1 cellular context compared by ENCODE assay signal in the genomic region with DNA sequence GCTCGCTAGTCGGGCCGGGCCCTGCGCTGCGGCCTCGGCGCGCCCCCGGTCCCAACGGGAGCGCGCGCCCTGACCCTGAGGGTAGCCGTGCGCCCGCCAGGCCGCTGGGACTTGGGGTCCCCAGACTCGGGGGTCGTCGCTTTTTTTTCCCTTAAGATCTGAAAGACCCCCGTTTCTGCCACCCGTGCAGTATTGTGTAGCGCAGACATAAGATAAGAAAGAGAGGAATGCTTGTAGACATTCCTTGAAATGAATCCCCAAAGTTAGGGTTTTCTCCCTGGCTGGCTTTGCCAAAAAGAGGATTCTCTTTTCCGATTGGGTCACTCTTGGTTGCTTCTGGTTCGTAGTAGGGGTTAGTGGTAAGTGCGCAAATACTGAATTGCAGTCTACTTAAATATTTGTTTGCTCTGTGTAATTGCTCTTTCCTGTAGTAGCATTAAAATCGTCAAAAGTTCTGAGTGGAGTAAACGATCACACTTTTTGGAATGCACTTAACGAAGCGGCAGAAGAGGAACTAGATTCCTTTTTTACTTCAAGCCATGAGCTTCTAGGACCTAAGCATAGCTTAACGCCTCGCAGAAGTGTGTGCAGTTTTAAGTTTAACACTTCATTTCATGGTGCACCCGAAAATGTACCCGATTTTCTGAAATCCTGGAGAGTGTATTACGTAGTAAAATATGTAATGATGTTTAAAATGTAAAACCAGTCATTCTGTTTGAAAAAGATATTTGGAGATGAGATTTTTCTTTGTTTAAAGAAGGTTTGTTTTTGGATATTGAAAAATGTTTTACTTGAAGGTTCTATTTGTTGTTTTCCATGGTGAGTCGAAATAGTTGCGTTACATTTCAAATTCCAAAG.
TF ChIP-seq lines count a peak whose summit lies in the region.

No MANE protein-coding gene starts in this region.

TF ChIP-seq in K562, 482 proteins besides CTCF, POLR2A, EP300 and RAD21 (continued from another document):
- TF ChIP-seq, protein P1, sequence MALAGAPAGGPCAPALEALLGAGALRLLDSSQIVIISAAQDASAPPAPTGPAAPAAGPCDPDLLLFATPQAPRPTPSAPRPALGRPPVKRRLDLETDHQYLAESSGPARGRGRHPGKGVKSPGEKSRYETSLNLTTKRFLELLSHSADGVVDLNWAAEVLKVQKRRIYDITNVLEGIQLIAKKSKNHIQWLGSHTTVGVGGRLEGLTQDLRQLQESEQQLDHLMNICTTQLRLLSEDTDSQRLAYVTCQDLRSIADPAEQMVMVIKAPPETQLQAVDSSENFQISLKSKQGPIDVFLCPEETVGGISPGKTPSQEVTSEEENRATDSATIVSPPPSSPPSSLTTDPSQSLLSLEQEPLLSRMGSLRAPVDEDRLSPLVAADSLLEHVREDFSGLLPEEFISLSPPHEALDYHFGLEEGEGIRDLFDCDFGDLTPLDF (CRISPR knock-in tag; IDR thresholded peaks at IDR 0.05), result no peak
- TF ChIP-seq CBX3 (IDR thresholded peaks at IDR 0.05; ENCODE audit: borderline replicate concordance in 1 of 2, low read length in 2 of 2), result 0 out of 3 replicates have a peak, but pooled peaks of 1 of the 2 experiments have one; percentile 25
- TF ChIP-seq NR2C1 (IDR thresholded peaks at IDR 0.05), result no peak
- TF ChIP-seq NR2C1 (tag; IDR thresholded peaks at IDR 0.05), result no peak
- TF ChIP-seq, protein P2, sequence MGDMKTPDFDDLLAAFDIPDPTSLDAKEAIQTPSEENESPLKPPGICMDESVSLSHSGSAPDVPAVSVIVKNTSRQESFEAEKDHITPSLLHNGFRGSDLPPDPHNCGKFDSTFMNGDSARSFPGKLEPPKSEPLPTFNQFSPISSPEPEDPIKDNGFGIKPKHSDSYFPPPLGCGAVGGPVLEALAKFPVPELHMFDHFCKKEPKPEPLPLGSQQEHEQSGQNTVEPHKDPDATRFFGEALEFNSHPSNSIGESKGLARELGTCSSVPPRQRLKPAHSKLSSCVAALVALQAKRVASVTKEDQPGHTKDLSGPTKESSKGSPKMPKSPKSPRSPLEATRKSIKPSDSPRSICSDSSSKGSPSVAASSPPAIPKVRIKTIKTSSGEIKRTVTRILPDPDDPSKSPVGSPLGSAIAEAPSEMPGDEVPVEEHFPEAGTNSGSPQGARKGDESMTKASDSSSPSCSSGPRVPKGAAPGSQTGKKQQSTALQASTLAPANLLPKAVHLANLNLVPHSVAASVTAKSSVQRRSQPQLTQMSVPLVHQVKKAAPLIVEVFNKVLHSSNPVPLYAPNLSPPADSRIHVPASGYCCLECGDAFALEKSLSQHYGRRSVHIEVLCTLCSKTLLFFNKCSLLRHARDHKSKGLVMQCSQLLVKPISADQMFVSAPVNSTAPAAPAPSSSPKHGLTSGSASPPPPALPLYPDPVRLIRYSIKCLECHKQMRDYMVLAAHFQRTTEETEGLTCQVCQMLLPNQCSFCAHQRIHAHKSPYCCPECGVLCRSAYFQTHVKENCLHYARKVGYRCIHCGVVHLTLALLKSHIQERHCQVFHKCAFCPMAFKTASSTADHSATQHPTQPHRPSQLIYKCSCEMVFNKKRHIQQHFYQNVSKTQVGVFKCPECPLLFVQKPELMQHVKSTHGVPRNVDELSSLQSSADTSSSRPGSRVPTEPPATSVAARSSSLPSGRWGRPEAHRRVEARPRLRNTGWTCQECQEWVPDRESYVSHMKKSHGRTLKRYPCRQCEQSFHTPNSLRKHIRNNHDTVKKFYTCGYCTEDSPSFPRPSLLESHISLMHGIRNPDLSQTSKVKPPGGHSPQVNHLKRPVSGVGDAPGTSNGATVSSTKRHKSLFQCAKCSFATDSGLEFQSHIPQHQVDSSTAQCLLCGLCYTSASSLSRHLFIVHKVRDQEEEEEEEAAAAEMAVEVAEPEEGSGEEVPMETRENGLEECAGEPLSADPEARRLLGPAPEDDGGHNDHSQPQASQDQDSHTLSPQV (IDR thresholded peaks at IDR 0.05), result 0 out of 2 replicates have a peak, but pooled peaks have one; percentile 11
- peak; percentile 43 for TF ChIP-seq GABPB1 (CRISPR knock-in tag; IDR thresholded peaks at IDR 0.05)
- 0 out of 2 replicates have a peak, but pooled peaks have one; percentile 11 for TF ChIP-seq MTA1 (IDR thresholded peaks at IDR 0.05; ENCODE audit: borderline replicate concordance)
- TF ChIP-seq NELFE (IDR thresholded peaks at IDR 0.05; ENCODE audit: insufficient read depth, insufficient read length), result no peak
- TF ChIP-seq TBP (optimal IDR thresholded peaks at IDR 0.05; ENCODE audit: low read depth, low read length), result peak; percentile 62
- TF ChIP-seq, protein P3, sequence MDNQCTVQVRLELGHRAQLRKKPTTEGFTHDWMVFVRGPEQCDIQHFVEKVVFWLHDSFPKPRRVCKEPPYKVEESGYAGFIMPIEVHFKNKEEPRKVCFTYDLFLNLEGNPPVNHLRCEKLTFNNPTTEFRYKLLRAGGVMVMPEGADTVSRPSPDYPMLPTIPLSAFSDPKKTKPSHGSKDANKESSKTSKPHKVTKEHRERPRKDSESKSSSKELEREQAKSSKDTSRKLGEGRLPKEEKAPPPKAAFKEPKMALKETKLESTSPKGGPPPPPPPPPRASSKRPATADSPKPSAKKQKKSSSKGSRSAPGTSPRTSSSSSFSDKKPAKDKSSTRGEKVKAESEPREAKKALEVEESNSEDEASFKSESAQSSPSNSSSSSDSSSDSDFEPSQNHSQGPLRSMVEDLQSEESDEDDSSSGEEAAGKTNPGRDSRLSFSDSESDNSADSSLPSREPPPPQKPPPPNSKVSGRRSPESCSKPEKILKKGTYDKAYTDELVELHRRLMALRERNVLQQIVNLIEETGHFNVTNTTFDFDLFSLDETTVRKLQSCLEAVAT (IDR thresholded peaks at IDR 0.05), result peak in 1 of 2 experiments; percentile 62; a peak in 1 of 4 replicates
- TF ChIP-seq, protein P4, sequence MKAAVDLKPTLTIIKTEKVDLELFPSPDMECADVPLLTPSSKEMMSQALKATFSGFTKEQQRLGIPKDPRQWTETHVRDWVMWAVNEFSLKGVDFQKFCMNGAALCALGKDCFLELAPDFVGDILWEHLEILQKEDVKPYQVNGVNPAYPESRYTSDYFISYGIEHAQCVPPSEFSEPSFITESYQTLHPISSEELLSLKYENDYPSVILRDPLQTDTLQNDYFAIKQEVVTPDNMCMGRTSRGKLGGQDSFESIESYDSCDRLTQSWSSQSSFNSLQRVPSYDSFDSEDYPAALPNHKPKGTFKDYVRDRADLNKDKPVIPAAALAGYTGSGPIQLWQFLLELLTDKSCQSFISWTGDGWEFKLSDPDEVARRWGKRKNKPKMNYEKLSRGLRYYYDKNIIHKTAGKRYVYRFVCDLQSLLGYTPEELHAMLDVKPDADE (conservative IDR thresholded peaks at IDR 0.05; ENCODE audit: control insufficient read depth, low read depth, low read length), result peak; percentile 24; the same call in 1 of the 2 replicates
- TF ChIP-seq DDX20 (tag; IDR thresholded peaks at IDR 0.05; ENCODE audit: low read depth), result 0 out of 2 replicates have a peak, but pooled peaks have one; percentile 10
- TF ChIP-seq MTA2 (IDR thresholded peaks at IDR 0.05; ENCODE audit: low read depth), result peak; percentile 8; the same call in 1 of the 2 replicates
- peak; percentile 61 for TF ChIP-seq SMARCA4 (IDR thresholded peaks at IDR 0.05)
- TF ChIP-seq PCBP2 (IDR thresholded peaks at IDR 0.05; ENCODE audit: low read depth, low read length, poor library complexity, severe bottlenecking), result no peak
- TF ChIP-seq PURB (CRISPR knock-in tag; IDR thresholded peaks at IDR 0.05; ENCODE audit: low read depth), result no peak
- no peak for TF ChIP-seq ZNF76 (CRISPR knock-in tag; IDR thresholded peaks at IDR 0.05; ENCODE audit: borderline replicate concordance)
- no peak for TF ChIP-seq ESRRB (CRISPR knock-in tag; IDR thresholded peaks at IDR 0.05; ENCODE audit: borderline replicate concordance)
- peak; percentile 32 for TF ChIP-seq NFIC (IDR thresholded peaks at IDR 0.05)
- TF ChIP-seq ZSCAN29 (IDR thresholded peaks at IDR 0.05), result no peak
- TF ChIP-seq, protein P5, sequence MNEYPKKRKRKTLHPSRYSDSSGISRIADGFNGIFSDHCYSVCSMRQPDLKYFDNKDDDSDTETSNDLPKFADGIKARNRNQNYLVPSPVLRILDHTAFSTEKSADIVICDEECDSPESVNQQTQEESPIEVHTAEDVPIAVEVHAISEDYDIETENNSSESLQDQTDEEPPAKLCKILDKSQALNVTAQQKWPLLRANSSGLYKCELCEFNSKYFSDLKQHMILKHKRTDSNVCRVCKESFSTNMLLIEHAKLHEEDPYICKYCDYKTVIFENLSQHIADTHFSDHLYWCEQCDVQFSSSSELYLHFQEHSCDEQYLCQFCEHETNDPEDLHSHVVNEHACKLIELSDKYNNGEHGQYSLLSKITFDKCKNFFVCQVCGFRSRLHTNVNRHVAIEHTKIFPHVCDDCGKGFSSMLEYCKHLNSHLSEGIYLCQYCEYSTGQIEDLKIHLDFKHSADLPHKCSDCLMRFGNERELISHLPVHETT (CRISPR knock-in tag; conservative IDR thresholded peaks at IDR 0.05 in 1 of 2, IDR thresholded peaks at IDR 0.05 in 1 of 2), result no peak
- TF ChIP-seq SIN3A (IDR thresholded peaks at IDR 0.05; ENCODE audit: borderline replicate concordance in 2 of 2, control insufficient read depth in 1 of 2, low read depth in 2 of 2, low read length in 2 of 2), result peak in 1 of 2 experiments; percentile 7; a peak in 1 of 4 replicates
- 0 out of 2 replicates have a peak, but pooled peaks have one; percentile 14 for TF ChIP-seq ZNF133 (CRISPR knock-in tag; IDR thresholded peaks at IDR 0.05)
- TF ChIP-seq NUFIP1 (IDR thresholded peaks at IDR 0.05; ENCODE audit: partially characterized antibody), result peak; percentile 44
- TF ChIP-seq, protein P6, sequence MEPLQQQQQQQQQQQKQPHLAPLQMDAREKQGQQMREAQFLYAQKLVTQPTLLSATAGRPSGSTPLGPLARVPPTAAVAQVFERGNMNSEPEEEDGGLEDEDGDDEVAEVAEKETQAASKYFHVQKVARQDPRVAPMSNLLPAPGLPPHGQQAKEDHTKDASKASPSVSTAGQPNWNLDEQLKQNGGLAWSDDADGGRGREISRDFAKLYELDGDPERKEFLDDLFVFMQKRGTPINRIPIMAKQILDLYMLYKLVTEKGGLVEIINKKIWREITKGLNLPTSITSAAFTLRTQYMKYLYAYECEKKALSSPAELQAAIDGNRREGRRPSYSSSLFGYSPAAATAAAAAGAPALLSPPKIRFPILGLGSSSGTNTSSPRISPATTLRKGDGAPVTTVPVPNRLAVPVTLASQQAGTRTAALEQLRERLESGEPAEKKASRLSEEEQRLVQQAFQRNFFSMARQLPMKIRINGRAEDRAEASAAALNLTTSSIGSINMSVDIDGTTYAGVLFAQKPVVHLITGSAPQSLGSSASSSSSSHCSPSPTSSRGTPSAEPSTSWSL (CRISPR knock-in tag; IDR thresholded peaks at IDR 0.05; ENCODE audit: borderline replicate concordance), result 0 out of 2 replicates have a peak, but pooled peaks have one; percentile 55
- no peak for TF ChIP-seq SAFB (IDR thresholded peaks at IDR 0.05; ENCODE audit: borderline replicate concordance, low read depth, low read length)
- TF ChIP-seq, protein P7, sequence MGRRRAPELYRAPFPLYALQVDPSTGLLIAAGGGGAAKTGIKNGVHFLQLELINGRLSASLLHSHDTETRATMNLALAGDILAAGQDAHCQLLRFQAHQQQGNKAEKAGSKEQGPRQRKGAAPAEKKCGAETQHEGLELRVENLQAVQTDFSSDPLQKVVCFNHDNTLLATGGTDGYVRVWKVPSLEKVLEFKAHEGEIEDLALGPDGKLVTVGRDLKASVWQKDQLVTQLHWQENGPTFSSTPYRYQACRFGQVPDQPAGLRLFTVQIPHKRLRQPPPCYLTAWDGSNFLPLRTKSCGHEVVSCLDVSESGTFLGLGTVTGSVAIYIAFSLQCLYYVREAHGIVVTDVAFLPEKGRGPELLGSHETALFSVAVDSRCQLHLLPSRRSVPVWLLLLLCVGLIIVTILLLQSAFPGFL (CRISPR knock-in tag; IDR thresholded peaks at IDR 0.05), result no peak
- no peak for TF ChIP-seq ZNF384 (IDR thresholded peaks at IDR 0.05; ENCODE audit: low read depth, low read length)
- peak; percentile 40; the same call in 1 of the 2 replicates for TF ChIP-seq SMARCE1 (IDR thresholded peaks at IDR 0.05)
- TF ChIP-seq NCOA1 (IDR thresholded peaks at IDR 0.05; ENCODE audit: low read depth), result 0 out of 2 replicates have a peak, but pooled peaks have one; percentile 21
- 0 out of 2 replicates have a peak, but pooled peaks have one; percentile 8 for TF ChIP-seq MTA3 (IDR thresholded peaks at IDR 0.05; ENCODE audit: borderline replicate concordance)
- no peak for TF ChIP-seq ZNF124 (CRISPR knock-in tag; IDR thresholded peaks at IDR 0.05)
- TF ChIP-seq, protein P8, sequence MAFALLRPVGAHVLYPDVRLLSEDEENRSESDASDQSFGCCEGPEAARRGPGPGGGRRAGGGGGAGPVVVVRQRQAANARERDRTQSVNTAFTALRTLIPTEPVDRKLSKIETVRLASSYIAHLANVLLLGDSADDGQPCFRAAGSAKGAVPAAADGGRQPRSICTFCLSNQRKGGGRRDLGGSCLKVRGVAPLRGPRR (CRISPR knock-in tag; IDR thresholded peaks at IDR 0.05), result peak; percentile 31; the same call in 1 of the 2 replicates
- no peak for TF ChIP-seq ZNF444 (CRISPR knock-in tag; IDR thresholded peaks at IDR 0.05)
- TF ChIP-seq WHSC1 (IDR thresholded peaks at IDR 0.05; ENCODE audit: low read length), result no peak
- TF ChIP-seq ARNT (IDR thresholded peaks at IDR 0.05), result peak in 1 of 2 experiments; percentile 38; a peak in 1 of 4 replicates
- TF ChIP-seq ZBTB7A (IDR thresholded peaks at IDR 0.05; ENCODE audit: borderline replicate concordance, control insufficient read depth, low read depth, low read length), result peak; percentile 98
- peak; percentile 59; the same call in 1 of the 2 replicates for TF ChIP-seq ZZZ3 (IDR thresholded peaks at IDR 0.05)
- no peak for TF ChIP-seq CEBPG (CRISPR knock-in tag; IDR thresholded peaks at IDR 0.05)
- TF ChIP-seq CEBPG (tag; conservative IDR thresholded peaks at IDR 0.05 in 1 of 2, IDR thresholded peaks at IDR 0.05 in 1 of 2), result peak in 1 of 2 experiments; percentile 54; a peak in 1 of 4 replicates
- 0 out of 2 replicates have a peak, but pooled peaks have one; percentile 15 for TF ChIP-seq CTBP1 (IDR thresholded peaks at IDR 0.05; ENCODE audit: borderline replicate concordance)
- TF ChIP-seq, protein P9, sequence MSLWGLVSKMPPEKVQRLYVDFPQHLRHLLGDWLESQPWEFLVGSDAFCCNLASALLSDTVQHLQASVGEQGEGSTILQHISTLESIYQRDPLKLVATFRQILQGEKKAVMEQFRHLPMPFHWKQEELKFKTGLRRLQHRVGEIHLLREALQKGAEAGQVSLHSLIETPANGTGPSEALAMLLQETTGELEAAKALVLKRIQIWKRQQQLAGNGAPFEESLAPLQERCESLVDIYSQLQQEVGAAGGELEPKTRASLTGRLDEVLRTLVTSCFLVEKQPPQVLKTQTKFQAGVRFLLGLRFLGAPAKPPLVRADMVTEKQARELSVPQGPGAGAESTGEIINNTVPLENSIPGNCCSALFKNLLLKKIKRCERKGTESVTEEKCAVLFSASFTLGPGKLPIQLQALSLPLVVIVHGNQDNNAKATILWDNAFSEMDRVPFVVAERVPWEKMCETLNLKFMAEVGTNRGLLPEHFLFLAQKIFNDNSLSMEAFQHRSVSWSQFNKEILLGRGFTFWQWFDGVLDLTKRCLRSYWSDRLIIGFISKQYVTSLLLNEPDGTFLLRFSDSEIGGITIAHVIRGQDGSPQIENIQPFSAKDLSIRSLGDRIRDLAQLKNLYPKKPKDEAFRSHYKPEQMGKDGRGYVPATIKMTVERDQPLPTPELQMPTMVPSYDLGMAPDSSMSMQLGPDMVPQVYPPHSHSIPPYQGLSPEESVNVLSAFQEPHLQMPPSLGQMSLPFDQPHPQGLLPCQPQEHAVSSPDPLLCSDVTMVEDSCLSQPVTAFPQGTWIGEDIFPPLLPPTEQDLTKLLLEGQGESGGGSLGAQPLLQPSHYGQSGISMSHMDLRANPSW (CRISPR knock-in tag; IDR thresholded peaks at IDR 0.05), result 0 out of 2 replicates have a peak, but pooled peaks have one; percentile 5
- TF ChIP-seq FOXA1 (IDR thresholded peaks at IDR 0.05; ENCODE audit: borderline replicate concordance), result no peak
- no peak for TF ChIP-seq ZNF23 (CRISPR knock-in tag; IDR thresholded peaks at IDR 0.05)
- TF ChIP-seq HDAC2 (IDR thresholded peaks at IDR 0.05), result peak; percentile 58; the same call in 1 of the 2 replicates
